ENCODE assay signal across 11 cellular contexts in genomic region chr19:3721900-3722442, GRCh38. TPM values are rescaled to one million over a fixed set of nuclear protein-coding genes. Genes with fewer than 3 reads are reported as not detected.
DNase-seq lines count a peak whose midpoint lies in the region; ATAC-seq and TF ChIP-seq lines count a peak whose summit lies in the region.
"Had no signal": no experiment of that assay in that cellular context is flagged by ENCODE, and none has a peak within 500 bp of the region (broad histone marks: within the 10 kb centered on the region; RNA-seq: fewer than 3 reads in every experiment).

No MANE protein-coding gene starts in this region.

- 1% methylated on average over 21 of the region's 25 CpGs for WGBS in esophagus muscularis mucosa
- 2% methylated on average over 24 of the region's 25 CpGs for WGBS in prostate gland

- TF ChIP-seq CTCF in esophagus muscularis mucosa (IDR thresholded peaks at IDR 0.05) (no peak), prostate gland (IDR thresholded peaks at IDR 0.05) (no peak)

- TF ChIP-seq POLR2A in esophagus muscularis mucosa (IDR thresholded peaks at IDR 0.05; ENCODE audit: low read depth): no peak
- no peak for TF ChIP-seq POLR2A in prostate gland (IDR thresholded peaks at IDR 0.05)

- H3K36me3 ChIP-seq in NT2/D1 (ENCODE audit: insufficient read depth, insufficient read length, low read length): no peaks in the 10 kb centered on the region
- H3K36me3 ChIP-seq in esophagus muscularis mucosa: no peaks in the 10 kb centered on the region
- no peaks in the 10 kb centered on the region for H3K36me3 ChIP-seq in prostate gland

- TF ChIP-seq EP300 in esophagus muscularis mucosa (IDR thresholded peaks at IDR 0.05): no peak

- intact Hi-C loops in esophagus muscularis mucosa (cut with DNase I): no loop called here
- intact Hi-C loops in prostate gland (cut with DNase I): no loop called here

- DNase-seq in ELF-1 (ENCODE audit: low read depth, low spot score) (peak; percentile 36), NT2/D1 (ENCODE audit: low read depth, low spot score) (no peak), esophagus muscularis mucosa (ENCODE audit: extremely low spot score) (no peak), prostate gland (ENCODE audit: low spot score) (no peak), NCI-H187 treated with DMSO at 0.1 percent for 48 hours (lab: John Stamatoyannopoulos, UW) (no peak), NCI-H2196 treated with DMSO at 0.1 percent for 48 hours (lab: John Stamatoyannopoulos, UW; ENCODE audit: unreplicated experiment) (no peak)
- no peak for DNase-seq in activated CD8-positive, alpha-beta memory T cell treated with anti-CD3 and anti-CD28 coated beads for 24 hours

- H3K27ac ChIP-seq in esophagus muscularis mucosa (replicated peaks in 1 of 4): no peak overlapping the region
- H3K27ac ChIP-seq in prostate gland: peak overlapping the region in 1 of 2 donors; percentile 27
- H3K27ac ChIP-seq: epithelial cell of prostate, SK-N-MC had no signal

- H3K9me3 ChIP-seq in NT2/D1 (ENCODE audit: insufficient read depth, low read length) (no peaks in the 10 kb centered on the region), esophagus muscularis mucosa (no peaks in the 10 kb centered on the region), prostate gland (no peaks in the 10 kb centered on the region)

- no peaks in the 10 kb centered on the region for H3K27me3 ChIP-seq in NT2/D1 (ENCODE audit: insufficient read depth, insufficient read length)
- peaks cover 4 to 72% (median 30%) of the 10 kb centered on the region in 4 donors for H3K27me3 ChIP-seq in esophagus muscularis mucosa
- no peaks in the 10 kb centered on the region for H3K27me3 ChIP-seq in prostate gland (replicated peaks; ENCODE audit: insufficient read depth)

- H3K4me1 ChIP-seq in NT2/D1 (ENCODE audit: insufficient read depth, insufficient read length): peaks cover 15% of the 10 kb centered on the region
- H3K4me1 ChIP-seq in esophagus muscularis mucosa: peaks cover 11 to 36% (median 29%) of the 10 kb centered on the region in 4 donors
- peaks cover 8% of the 10 kb centered on the region for H3K4me1 ChIP-seq in prostate gland (replicated peaks)

- ATAC-seq in GM19035 (IDR thresholded peaks at IDR 0.05; ENCODE audit: unreplicated experiment): no peak

- H3K4me3 ChIP-seq in NT2/D1 (ENCODE audit: insufficient read length, low read depth): peak overlapping the region; percentile 60
- H3K4me3 ChIP-seq in esophagus muscularis mucosa: peak overlapping the region; percentile 21 to 48 (median 24)
- peak overlapping the region; percentile 19 to 27 for H3K4me3 ChIP-seq in prostate gland
- H3K4me3 ChIP-seq: SK-N-MC had no signal

- peak overlapping the region; percentile 58 for H3K9ac ChIP-seq in NT2/D1 (ENCODE audit: insufficient read length, low read depth)

RNA-seq across cellular contexts. Expression of gene TJP3, which starts 13.8 kb away (rescaled TPM):
- total RNA-seq in esophagus muscularis mucosa (1 to 10 TPM in 1 of 4 donors, under 1 TPM in 2, not detected in 1; 0.06 to 4.2 (median 0.17) TPM), prostate gland (10 to 100 TPM; 14.6 to 17.8 TPM)

RNA-seq across cellular contexts. Expression of gene PIP5K1C, which starts 21.7 kb away (rescaled TPM):
- total RNA-seq in esophagus muscularis mucosa (100 to 1,000 TPM in 2 of 4 donors, 10 to 100 TPM in 2; 73.2 to 180 (median 99.9) TPM), prostate gland (10 to 100 TPM; 34.3 to 75.5 TPM)

RNA-seq across cellular contexts. Expression of gene APBA3, which starts 39.5 kb away (rescaled TPM):
- total RNA-seq in esophagus muscularis mucosa (10 to 100 TPM; 13.7 to 40.5 (median 24.4) TPM), prostate gland (10 to 100 TPM; 45.7 to 63.8 TPM)

RNA-seq across cellular contexts. Expression of gene MRPL54, which starts 40.5 kb away (rescaled TPM):
- 10 to 100 TPM; 45.2 to 84.3 (median 77.4) TPM for total RNA-seq in esophagus muscularis mucosa
- 100 to 1,000 TPM in 1 of 2 donors, 10 to 100 TPM in 1; 69.7 to 105 TPM for total RNA-seq in prostate gland

RNA-seq across cellular contexts. Expression of gene RAX2, which starts 50.1 kb away (rescaled TPM):
- not detected for total RNA-seq in esophagus muscularis mucosa
- not detected for total RNA-seq in prostate gland
- total RNA-seq: liver had no signal
